ENCODE assay signal across 33 cellular contexts in the genomic region with DNA sequence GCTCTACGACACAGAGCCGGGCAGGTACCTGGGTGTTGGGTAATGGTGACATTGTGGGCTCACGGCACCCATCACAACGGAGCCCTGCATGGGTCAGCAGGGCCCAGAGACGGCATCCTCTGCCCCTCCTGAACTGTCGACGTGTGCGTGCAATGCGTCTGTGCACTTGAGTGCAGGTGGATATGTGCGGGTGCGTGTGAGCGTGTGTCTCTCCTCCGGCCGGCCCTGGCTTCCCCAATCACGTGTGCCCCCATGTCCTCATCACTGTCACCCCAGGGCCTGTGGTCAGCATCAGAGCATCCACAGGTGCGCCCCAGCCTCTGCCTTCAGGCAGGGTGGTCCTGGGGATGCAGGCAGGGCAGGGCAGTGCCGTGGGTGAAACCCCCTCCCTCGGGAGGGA.
"Had no signal": no experiment of that assay in that cellular context is flagged by ENCODE, and none has a peak within 500 bp of the region (broad histone marks: within the 10 kb centered on the region; RNA-seq: fewer than 3 reads in every experiment).

No MANE protein-coding gene starts in this region.

- H3K4me3 Mint-ChIP-seq: activated CD4-positive, alpha-beta memory T cell treated with anti-CD3 and anti-CD28 coated beads for 36 hours; activated CD4-positive, alpha-beta T cell treated with anti-CD3 and anti-CD28 coated beads for 36 hours; activated CD4-positive, alpha-beta T cell treated with anti-CD3 and anti-CD28 coated beads, Interleukin-2, amount 10 ng/mL, durations not matched to agents 24 days and 14 days; activated CD8-positive, alpha-beta memory T cell treated with anti-CD3 and anti-CD28 coated beads, Interleukin-2, amount 10 ng/mL, durations not matched to agents 7 days and 5 days; activated CD8-positive, alpha-beta T cell treated with anti-CD3 and anti-CD28 coated beads, Interleukin-2, amount 10 ng/mL, durations not matched to agents 7 days and 5 days; activated naive CD4-positive, alpha-beta T cell treated with anti-CD3 and anti-CD28 coated beads, Interleukin-2, amount 10 ng/mL, durations not matched to agents 7 days and 5 days; activated naive CD8-positive, alpha-beta T cell treated with anti-CD3 and anti-CD28 coated beads, Interleukin-2, amount 10 ng/mL, durations not matched to agents 7 days and 5 days; activated T-helper 1 cell treated with anti-CD3 and anti-CD28 coated beads, Interleukin-12 subunit alpha, Interleukin-12 subunit beta, Interleukin-2, Interleukin-4 antibody, amounts not matched to agents 30 ng/mL and 10 ng/mL and 1 ng/mL, durations not matched to agents 14 hours and 24 hours and 36 hours; brain; effector memory CD8-positive, alpha-beta T cell had no signal

- H3K9me3 Mint-ChIP-seq: activated CD4-positive, alpha-beta memory T cell treated with anti-CD3 and anti-CD28 coated beads for 36 hours; activated CD4-positive, alpha-beta T cell treated with anti-CD3 and anti-CD28 coated beads, Interleukin-2, amount 10 ng/mL, durations not matched to agents 24 days and 14 days; activated naive CD4-positive, alpha-beta T cell treated with anti-CD3 and anti-CD28 coated beads, Interleukin-2, amount 10 ng/mL, durations not matched to agents 7 days and 5 days; activated naive CD4-positive, alpha-beta T cell treated with anti-CD3 and anti-CD28 coated beads, Interleukin-2, amount 50 U/mL, for 72 hours; activated naive CD8-positive, alpha-beta T cell treated with anti-CD3 and anti-CD28 coated beads, Interleukin-2, amount 10 ng/mL, durations not matched to agents 7 days and 5 days; activated T-helper 1 cell treated with anti-CD3 and anti-CD28 coated beads, Interleukin-12 subunit alpha, Interleukin-12 subunit beta, Interleukin-2, Interleukin-4 antibody, amounts not matched to agents 30 ng/mL and 10 ng/mL and 1 ng/mL, durations not matched to agents 14 hours and 24 hours and 36 hours; effector memory CD8-positive, alpha-beta T cell had no signal

- H3K27me3 ChIP-seq: ascending aorta, breast epithelium, cardiac muscle cell, gastrocnemius medialis had no signal

- H3K4me3 ChIP-seq: ascending aorta, breast epithelium, cardiac muscle cell, esophagus muscularis mucosa, gastrocnemius medialis, heart left ventricle had no signal

- DNase-seq: activated CD4-positive, alpha-beta memory T cell treated with anti-CD3 and anti-CD28 coated beads for 36 hours; activated CD4-positive, alpha-beta T cell treated with anti-CD3 and anti-CD28 coated beads for 36 hours; activated CD4-positive, alpha-beta T cell treated with anti-CD3 and anti-CD28 coated beads, Interleukin-2, amount 10 ng/mL, durations not matched to agents 24 days and 14 days; activated CD4-positive, CD25-positive, alpha-beta regulatory T cell; activated CD4-positive, CD25-positive, alpha-beta regulatory T cell treated with anti-CD3 and anti-CD28 coated beads, Interleukin-2, amount 50 U/mL, for 72 hours; activated CD8-positive, alpha-beta memory T cell treated with anti-CD3 and anti-CD28 coated beads, Interleukin-2, amount 10 ng/mL, durations not matched to agents 7 days and 5 days; activated CD8-positive, alpha-beta memory T cell treated with anti-CD3 and anti-CD28 coated beads, Interleukin-2, amount 50 U/mL, for 4 hours; activated CD8-positive, alpha-beta T cell treated with anti-CD3 and anti-CD28 coated beads, Interleukin-2, amount 10 ng/mL, durations not matched to agents 7 days and 5 days; activated gamma-delta T cell; activated naive CD4-positive, alpha-beta T cell; activated naive CD4-positive, alpha-beta T cell treated with anti-CD3 and anti-CD28 coated beads, Interleukin-2, amount 10 ng/mL, durations not matched to agents 7 days and 5 days; activated naive CD8-positive, alpha-beta T cell treated with anti-CD3 and anti-CD28 coated beads, Interleukin-2, amount 10 ng/mL, durations not matched to agents 7 days and 5 days; activated T-cell treated with anti-CD3 and anti-CD28 coated beads, Interleukin-2, amount 50 U/mL, for 1 hour; activated T-cell treated with anti-CD3 and anti-CD28 coated beads, Interleukin-2, amount 50 U/mL, for 48 hours; central memory CD4-positive, alpha-beta T cell; cortex of kidney; dermis blood vessel endothelial cell; effector CD4-positive, alpha-beta T cell; effector memory CD8-positive, alpha-beta T cell; erythroblast; foreskin keratinocyte; gastrocnemius medialis; glutamatergic neuron; heart left ventricle; T-helper 1 cell; T-helper 2 cell had no signal

- H3K27ac ChIP-seq: ascending aorta, breast epithelium, cardiac muscle cell, esophagus muscularis mucosa, foreskin keratinocyte, gastrocnemius medialis, heart left ventricle had no signal

- H3K27ac Mint-ChIP-seq: activated CD4-positive, alpha-beta memory T cell treated with anti-CD3 and anti-CD28 coated beads for 36 hours; activated CD4-positive, alpha-beta T cell treated with anti-CD3 and anti-CD28 coated beads for 36 hours; activated CD4-positive, alpha-beta T cell treated with anti-CD3 and anti-CD28 coated beads, Interleukin-2, amount 10 ng/mL, durations not matched to agents 24 days and 14 days; activated CD8-positive, alpha-beta memory T cell treated with anti-CD3 and anti-CD28 coated beads, Interleukin-2, amount 10 ng/mL, durations not matched to agents 7 days and 5 days; activated CD8-positive, alpha-beta T cell treated with anti-CD3 and anti-CD28 coated beads, Interleukin-2, amount 10 ng/mL, durations not matched to agents 7 days and 5 days; activated naive CD4-positive, alpha-beta T cell treated with anti-CD3 and anti-CD28 coated beads, Interleukin-2, amount 10 ng/mL, durations not matched to agents 7 days and 5 days; activated naive CD8-positive, alpha-beta T cell treated with anti-CD3 and anti-CD28 coated beads, Interleukin-2, amount 10 ng/mL, durations not matched to agents 7 days and 5 days; activated T-helper 1 cell treated with anti-CD3 and anti-CD28 coated beads, Interleukin-12 subunit alpha, Interleukin-12 subunit beta, Interleukin-2, Interleukin-4 antibody, amounts not matched to agents 30 ng/mL and 10 ng/mL and 1 ng/mL, durations not matched to agents 14 hours and 24 hours and 36 hours; brain; effector memory CD8-positive, alpha-beta T cell had no signal

- H3K4me1 ChIP-seq: breast epithelium, foreskin keratinocyte had no signal

- H3K36me3 Mint-ChIP-seq: activated CD4-positive, alpha-beta memory T cell treated with anti-CD3 and anti-CD28 coated beads for 36 hours; activated CD8-positive, alpha-beta memory T cell treated with anti-CD3 and anti-CD28 coated beads, Interleukin-2, amount 10 ng/mL, durations not matched to agents 7 days and 5 days; activated naive CD4-positive, alpha-beta T cell treated with anti-CD3 and anti-CD28 coated beads, Interleukin-2, amount 10 ng/mL, durations not matched to agents 7 days and 5 days; activated naive CD4-positive, alpha-beta T cell treated with anti-CD3 and anti-CD28 coated beads, Interleukin-2, amount 50 U/mL, for 72 hours; activated naive CD8-positive, alpha-beta T cell treated with anti-CD3 and anti-CD28 coated beads, Interleukin-2, amount 10 ng/mL, durations not matched to agents 7 days and 5 days; brain had no signal

- ATAC-seq: activated CD4-positive, alpha-beta T cell treated with anti-CD3 and anti-CD28 coated beads for 36 hours; activated CD8-positive, alpha-beta memory T cell treated with anti-CD3 and anti-CD28 coated beads, Interleukin-2, amount 10 ng/mL, durations not matched to agents 7 days and 5 days; activated CD8-positive, alpha-beta T cell treated with anti-CD3 and anti-CD28 coated beads, Interleukin-2, amount 10 ng/mL, durations not matched to agents 7 days and 5 days; activated naive CD4-positive, alpha-beta T cell treated with anti-CD3 and anti-CD28 coated beads, Interleukin-2, amount 50 U/mL, for 72 hours; effector memory CD8-positive, alpha-beta T cell; foreskin keratinocyte; gastrocnemius medialis; heart left ventricle had no signal

- H3K9me3 ChIP-seq: ascending aorta, breast epithelium, esophagus muscularis mucosa, gastrocnemius medialis, heart left ventricle had no signal

- H3K36me3 ChIP-seq: ascending aorta, breast epithelium, cardiac muscle cell, esophagus muscularis mucosa, gastrocnemius medialis, heart left ventricle had no signal
